8 cellular contexts compared by ENCODE assay signal in the genomic region with DNA sequence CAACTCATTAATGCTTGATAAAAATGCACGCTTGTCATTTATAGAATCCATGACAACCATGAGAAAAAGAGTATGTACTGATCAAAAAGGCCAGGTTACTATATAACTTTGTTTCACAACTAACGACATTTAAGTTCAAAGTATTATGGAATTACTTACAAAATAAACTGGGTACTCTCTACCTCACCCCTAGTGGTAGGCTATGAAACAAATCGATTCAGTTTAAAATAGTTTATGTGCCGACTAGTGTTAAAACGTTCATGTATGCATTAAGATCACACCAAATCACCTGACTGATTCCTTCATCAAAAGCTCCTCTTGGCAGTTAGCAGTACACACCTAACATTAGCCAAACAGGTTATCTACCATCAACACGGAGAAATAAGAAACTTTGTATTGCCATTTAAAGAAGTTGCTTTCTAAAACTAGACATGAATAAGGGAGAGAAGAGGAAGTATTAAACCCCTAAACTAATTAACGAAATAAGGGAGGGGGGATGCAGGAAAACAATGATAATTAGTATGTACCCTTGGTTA.
A peak's percentile ranks its signal among the peaks of the same experiment; 100 is the strongest.
DNase-seq lines count a peak whose midpoint lies in the region; ATAC-seq, FAIRE-seq and TF ChIP-seq lines count a peak whose summit lies in the region.
"Had no signal": no experiment of that assay in that cellular context is flagged by ENCODE, and none has a peak within 500 bp of the region (broad histone marks: within the 10 kb centered on the region; RNA-seq: fewer than 3 reads in every experiment).

No MANE protein-coding gene starts in this region.

- POLR2A ChIA-PET in CD4-positive, alpha-beta T cell (lab: Charles Lee) = interaction anchor here (0.9 kb wide), 1 partner anchor 57 kb away, joined by 3 read pairs; no protein-coding TSS in a partner anchor

- no peak for FAIRE-seq in GM19239 (lab: Jason Lieb, UNC)
- FAIRE-seq: colon had no signal

- intact Hi-C loops in psoas muscle (cut with DNase I) = no loop called here
- intact Hi-C loops in CD4-positive, alpha-beta T cell (cut with DNase I, micrococcal nuclease) = no loop called here

- H3K27me3 Mint-ChIP-seq in CD4-positive, alpha-beta T cell = no peaks in the 10 kb centered on the region

- ATAC-seq in psoas muscle (no peak), omental fat pad (ENCODE audit: low FRiP score) (no peak)
- ATAC-seq in CD4-positive, alpha-beta T cell (ENCODE audit: poor library complexity) = no peak

- CTCF ChIA-PET in CD4-positive, alpha-beta T cell (lab: Charles Lee) = interaction anchor here (0.6 kb wide), 1 partner anchor 180 kb away, joined by 4 read pairs; no protein-coding TSS in a partner anchor

- no peaks in the 10 kb centered on the region for H3K36me3 ChIP-seq in psoas muscle (ENCODE audit: insufficient read depth in 1 of 2, low read depth in 1 of 2)

- H3K27ac ChIP-seq in HL-60 (replicated peaks) = peak overlapping the region; percentile 7; the same call in 1 of the 2 replicates
- H3K27ac ChIP-seq in psoas muscle = no peak overlapping the region
- H3K27ac ChIP-seq in CD4-positive, alpha-beta T cell (ENCODE audit: low read depth, low read length) = no peak overlapping the region

- H3K36me3 Mint-ChIP-seq in CD4-positive, alpha-beta T cell (ENCODE audit: low read depth) = no peaks in the 10 kb centered on the region

- H3K27me3 ChIP-seq in HL-60 (ENCODE audit: insufficient read depth, poor library complexity, severe bottlenecking) = no peaks in the 10 kb centered on the region
- H3K27me3 ChIP-seq in psoas muscle (ENCODE audit: insufficient read depth in 3 of 3, low read length in 2 of 3) = no peaks in the 10 kb centered on the region
- H3K27me3 ChIP-seq in CD4-positive, alpha-beta T cell (ENCODE audit: control insufficient read depth, insufficient read depth, low read length) = no peaks in the 10 kb centered on the region

- H3K9me3 ChIP-seq in psoas muscle = no peaks in the 10 kb centered on the region
- no peaks in the 10 kb centered on the region for H3K9me3 ChIP-seq in CD4-positive, alpha-beta T cell (ENCODE audit: control insufficient read depth, low read length)

- H3K27ac Mint-ChIP-seq in CD4-positive, alpha-beta T cell = no peak overlapping the region

- H3K4me1 ChIP-seq in psoas muscle = peaks cover 25% of the 10 kb centered on the region

- H3K9me3 Mint-ChIP-seq in CD4-positive, alpha-beta T cell = no peaks in the 10 kb centered on the region

- peak overlapping the region; percentile 29 for H3K4me3 ChIP-seq in HL-60 (replicated peaks; ENCODE audit: insufficient read depth, low read length)
- H3K4me3 ChIP-seq in choroid plexus epithelial cell (ENCODE audit: low read depth, low read length) = no peak overlapping the region
- H3K4me3 ChIP-seq in psoas muscle = peak overlapping the region; percentile 30

- WGBS in psoas muscle, 3 donors = 18 to 30% (median 26%) methylated on average over 7 of the region's 7 CpGs

- peak; percentile 51 for TF ChIP-seq CTCF in HL-60 (IDR thresholded peaks at IDR 0.05; ENCODE audit: insufficient read depth, low read length)
- peak; percentile 48 for TF ChIP-seq CTCF in choroid plexus epithelial cell (conservative IDR thresholded peaks at IDR 0.05; ENCODE audit: low read depth, low read length)
- TF ChIP-seq CTCF in psoas muscle (IDR thresholded peaks at IDR 0.05) = peak; percentile 8
- no peak for TF ChIP-seq CTCF in CD4-positive, alpha-beta T cell (IDR thresholded peaks at IDR 0.05)
- TF ChIP-seq CTCF in omental fat pad (IDR thresholded peaks at IDR 0.05) = no peak

- peaks cover 75% of the 10 kb centered on the region for H3K4me1 Mint-ChIP-seq in CD4-positive, alpha-beta T cell (ENCODE audit: low read depth)

- no peak overlapping the region for H3K4me3 Mint-ChIP-seq in CD4-positive, alpha-beta T cell

- DNase-seq in HL-60 (ENCODE audit: low read depth in 1 of 2, low spot score in 1 of 2) = peak in 1 of 2 experiments; percentile 43
- DNase-seq in NCI-H446 treated with DMSO at 0.1 percent for 48 hours (lab: John Stamatoyannopoulos, UW) = peak; percentile 75
- DNase-seq in choroid plexus epithelial cell (ENCODE audit: low read depth) = peak; percentile 28
- no peak for DNase-seq in psoas muscle
- DNase-seq in GM19239 (ENCODE audit: insufficient read length, low spot score) = no peak
- no peak for DNase-seq in CD4-positive, alpha-beta T cell
- DNase-seq in omental fat pad (ENCODE audit: low spot score) = no peak

Comparison
In these comparisons a context has a peak if more than half of its experiments do, and no peak if none do; other contexts are left out.
1. DNase-seq: peak in NCI-H446 treated with DMSO at 0.1 percent for 48 hours (single experiment) and choroid plexus epithelial cell (single experiment); none in psoas muscle (0 of 2), GM19239 (single experiment), CD4-positive, alpha-beta T cell (0 of 10) and omental fat pad (single experiment).
2. CTCF ChIP-seq: peak in HL-60 (single experiment), choroid plexus epithelial cell (single experiment) and psoas muscle (single experiment); none in CD4-positive, alpha-beta T cell (single experiment) and omental fat pad (0 of 3).